8 cellular contexts compared by ENCODE assay signal in the genomic region with DNA sequence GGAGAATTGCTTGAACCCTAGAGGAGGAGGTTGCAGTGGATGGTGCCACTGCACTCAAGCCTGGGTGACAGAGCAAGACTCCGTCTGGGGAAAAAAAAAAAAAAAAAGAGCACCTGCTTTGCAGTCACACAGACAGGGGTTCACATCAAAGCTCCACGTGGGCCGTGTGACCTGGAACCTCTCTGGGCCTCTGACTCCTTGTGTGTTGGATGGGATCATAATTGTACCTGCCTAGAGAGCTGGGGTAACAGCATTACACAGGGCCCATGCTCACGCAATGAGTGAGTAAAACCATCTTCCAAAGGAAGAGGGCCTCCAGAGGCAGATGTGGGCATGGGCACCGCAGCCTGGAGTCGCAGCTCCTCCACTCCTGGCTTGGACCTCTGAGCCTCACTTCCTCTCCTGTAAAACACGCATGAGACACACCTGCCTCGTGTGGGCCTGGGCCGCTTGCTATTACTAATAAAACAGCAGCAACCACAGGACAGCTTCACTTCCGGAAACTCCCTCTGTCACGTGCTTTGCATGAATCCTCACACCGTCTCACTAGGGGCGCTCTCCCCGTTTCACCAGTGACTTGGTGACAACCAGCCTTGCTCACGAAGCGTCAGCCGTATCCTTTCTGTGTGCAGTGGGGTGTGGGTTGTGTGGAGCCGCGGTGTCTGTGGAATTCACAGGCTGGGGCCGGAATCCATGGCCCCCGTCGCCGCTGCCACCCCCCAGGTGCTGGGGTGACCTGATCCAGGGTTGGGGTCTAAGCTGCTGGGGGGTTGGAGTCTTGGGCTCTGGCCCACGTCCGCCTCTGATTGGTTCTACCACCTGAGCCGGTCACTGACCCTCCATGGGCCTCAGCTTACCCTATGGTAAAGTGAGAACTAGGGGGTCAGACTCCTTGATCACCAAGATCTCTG. TPM values are rescaled to one million over a fixed set of nuclear protein-coding genes. Genes with fewer than 3 reads are reported as not detected.
DNase-seq lines count a peak whose midpoint lies in the region; ATAC-seq and TF ChIP-seq lines count a peak whose summit lies in the region.
"Not testable (repeated sequence)": the region's sequence is repeated elsewhere in the genome, so short reads cannot be mapped to it uniquely, and the experiment has no call there.

No MANE protein-coding gene starts in this region.

- ATAC-seq in DND-41 (ENCODE audit: insufficient read depth, low read depth) (0 out of 3 replicates have a peak, but pooled peaks have one; percentile 17), GM21360 (IDR thresholded peaks at IDR 0.05; ENCODE audit: unreplicated experiment) (peak; percentile 81), HG03460 (IDR thresholded peaks at IDR 0.05; ENCODE audit: unreplicated experiment) (peak; percentile 81)

- H3K4me1 ChIP-seq in DND-41 (ENCODE audit: insufficient read depth, low read length); NT2/D1 (ENCODE audit: insufficient read depth, insufficient read length): not testable (repeated sequence)

- H3K4me2 ChIP-seq in DND-41 (ENCODE audit: insufficient read depth, low read length) = not testable (repeated sequence)

- H4K20me1 ChIP-seq in DND-41 (ENCODE audit: insufficient read depth, low read length) = not testable (repeated sequence)

- H3K27ac Mint-ChIP-seq in endothelial cell (ENCODE audit: unreplicated experiment) = not testable (repeated sequence)

- H3K27me3 Mint-ChIP-seq in endothelial cell (ENCODE audit: unreplicated experiment) = not testable (repeated sequence)

- not testable (repeated sequence) for H3K27ac ChIP-seq in DND-41 (ENCODE audit: low read length)

- not testable (repeated sequence) for H3K36me3 Mint-ChIP-seq in endothelial cell (ENCODE audit: low read depth, unreplicated experiment)

- DNase-seq in DND-41 = not testable (repeated sequence)
- peak; percentile 27 for DNase-seq in NT2/D1 (ENCODE audit: low read depth, low spot score)
- peak; percentile 76 to 84 for DNase-seq in activated CD8-positive, alpha-beta memory T cell treated with anti-CD3 and anti-CD28 coated beads for 4 hours (ENCODE audit: low read depth in 2 of 2)
- DNase-seq in endothelial cell (ENCODE audit: low spot score) = peak; percentile 37
- peak; percentile 83 for DNase-seq in mucosa of gallbladder (ENCODE audit: low spot score)
- DNase-seq in stimulated activated CD8-positive, alpha-beta memory T cell treated with anti-CD3 and anti-CD28 coated beads, Interleukin-4, amount 100 ng/mL, for 1 hour (ENCODE audit: low read depth in 2 of 2, low spot score in 1 of 2) = peak; percentile 63 to 76

- H3K4me3 ChIP-seq in DND-41 (ENCODE audit: low read depth in 1 of 2, low read length in 2 of 2); NT2/D1 (ENCODE audit: insufficient read length, low read depth): not testable (repeated sequence)

- H2AFZ ChIP-seq in DND-41 (ENCODE audit: low read depth, low read length) = 0 out of 2 replicates have a peak overlapping the region, but pooled peaks have one; percentile 10

- H3K9me3 Mint-ChIP-seq in endothelial cell (ENCODE audit: unreplicated experiment) = not testable (repeated sequence)

- not testable (repeated sequence) for H3K79me2 ChIP-seq in DND-41 (ENCODE audit: insufficient read depth, low read length)

- not testable (repeated sequence) for H3K4me1 Mint-ChIP-seq in endothelial cell (ENCODE audit: unreplicated experiment)

- TF ChIP-seq CTCF in DND-41 (IDR thresholded peaks at IDR 0.05; ENCODE audit: borderline replicate concordance, extremely low read depth, low read length, poor library complexity, severe bottlenecking); endothelial cell (IDR thresholded peaks at IDR 0.05; ENCODE audit: unreplicated experiment): not testable (repeated sequence)

- not testable (repeated sequence) for H3K27me3 ChIP-seq in DND-41 (ENCODE audit: insufficient read depth, low read length, poor library complexity); NT2/D1 (ENCODE audit: insufficient read depth, insufficient read length)

- not testable (repeated sequence) for H3K4me3 Mint-ChIP-seq in endothelial cell (ENCODE audit: unreplicated experiment)

- not testable (repeated sequence) for H3K36me3 ChIP-seq in DND-41 (ENCODE audit: insufficient read depth, low read length); NT2/D1 (ENCODE audit: insufficient read depth, insufficient read length, low read length)

- not testable (repeated sequence) for H3K9ac ChIP-seq in DND-41 (ENCODE audit: low read depth, low read length); NT2/D1 (ENCODE audit: insufficient read length, low read depth)

- H3K9me3 ChIP-seq in DND-41 (ENCODE audit: insufficient read depth, low read length, severe bottlenecking); NT2/D1 (ENCODE audit: insufficient read depth, low read length): not testable (repeated sequence)

RNA-seq across cellular contexts. Expression of gene BMP8B, which starts 10.4 kb away (rescaled TPM):
- total RNA-seq in endothelial cell (ENCODE audit: unreplicated experiment) (0.10 TPM), mucosa of gallbladder (1.8 TPM)

RNA-seq across cellular contexts. Expression of gene OXCT2, which starts 28.0 kb away (rescaled TPM):
- total RNA-seq in endothelial cell (ENCODE audit: unreplicated experiment) (0.36 TPM), mucosa of gallbladder (0.95 TPM)

Comparison
In these comparisons a context has a peak if more than half of its experiments do, and no peak if none do; other contexts are left out.
1. ATAC-seq: peak in every context shown above with its lines; median percentile 81 in GM21360; 81 in HG03460; 17 in DND-41.